Comparison of ENCODE assay signal across 11 cellular contexts in genomic region chr6:146289816-146290588, GRCh38.
DNase-seq lines count a peak whose midpoint lies in the region; ATAC-seq and TF ChIP-seq lines count a peak whose summit lies in the region.
"Had no signal": no experiment of that assay in that cellular context is flagged by ENCODE, and none has a peak within 500 bp of the region (broad histone marks: within the 10 kb centered on the region; RNA-seq: fewer than 3 reads in every experiment).

No MANE protein-coding gene starts in this region.

- H3K4me3 ChIP-seq in heart right ventricle: peak overlapping the region in 1 of 10 donors; percentile 13
- H3K4me3 ChIP-seq in aorta (ENCODE audit: low read length in 2 of 2): no peak overlapping the region

- H3K4me1 ChIP-seq in heart right ventricle (peaks cover 0 to 17% (median 7%) of the 10 kb centered on the region in 9 donors), aorta (ENCODE audit: control insufficient read depth in 1 of 2, insufficient read depth in 2 of 2, low read length in 2 of 2) (no peaks in the 10 kb centered on the region)

- 33 to 44% methylated on average over 5 of the region's 5 CpGs for WGBS in heart right ventricle, 2 donors
- 86 to 89% methylated on average over 5 of the region's 5 CpGs for WGBS in aorta, 2 donors

- DNase-seq in heart right ventricle: peak in 1 of 2 donors; percentile 21
- no peak for DNase-seq in cardiac septum (ENCODE audit: low spot score)
- DNase-seq in T1000 (lab: John Stamatoyannopoulos, UW): peak; percentile 10
- DNase-seq in glomerular endothelial cell (ENCODE audit: extremely low read depth, low read depth, low spot score): peak; percentile 74
- DNase-seq in aorta: no peak
- no peak for DNase-seq in globus pallidus (ENCODE audit: low spot score)
- DNase-seq in activated CD4-positive, alpha-beta T cell treated with anti-CD3 and anti-CD28 coated beads for 1 hour: no peak
- DNase-seq in stimulated activated CD4-positive, alpha-beta T cell treated with anti-CD3 and anti-CD28 coated beads, Interleukin-4, amount 100 ng/mL, for 4 hours: no peak
- DNase-seq: natural killer cell, NCI-H510A had no signal

- H3K27me3 ChIP-seq in heart right ventricle (no peaks in the 10 kb centered on the region), aorta (ENCODE audit: control insufficient read depth in 1 of 2, insufficient read depth in 2 of 2, low read length in 1 of 2) (no peaks in the 10 kb centered on the region)

- H3K9me3 ChIP-seq in heart right ventricle (peaks cover 0 to 9% (median 0%) of the 10 kb centered on the region in 11 donors), aorta (ENCODE audit: control insufficient read depth, low read length) (no peaks in the 10 kb centered on the region)

- ATAC-seq in heart right ventricle: peak; percentile 68 to 92 (median 84)
- ATAC-seq in aorta (ENCODE audit: low FRiP score): peak; percentile 41
- ATAC-seq: natural killer cell had no signal

- H3K36me3 ChIP-seq in heart right ventricle: no peaks in the 10 kb centered on the region
- H3K36me3 ChIP-seq in aorta (ENCODE audit: control insufficient read depth in 1 of 2, insufficient read depth in 2 of 2, low read length in 1 of 2): no peaks in the 10 kb centered on the region

- TF ChIP-seq CTCF in heart right ventricle (IDR thresholded peaks at IDR 0.05): no peak

- intact Hi-C loops in heart right ventricle (cut with DNase I): no loop called here
- intact Hi-C loops in cardiac septum (cut with DNase I): no loop called here
- intact Hi-C loops in aorta (cut with DNase I): no loop called here

- H3K27ac ChIP-seq in heart right ventricle (peak overlapping the region in 2 of 10 donors; percentile 7 to 43), aorta (ENCODE audit: low read depth in 1 of 2, low read length in 2 of 2) (no peak overlapping the region)
- H3K27ac ChIP-seq: C4-2B had no signal

Comparison
In these comparisons a context has a peak if more than half of its experiments do, and no peak if none do; other contexts are left out.
1. DNase-seq: peak in T1000 (single experiment) and glomerular endothelial cell (single experiment); none in cardiac septum (single experiment), aorta (0 of 2), globus pallidus (single experiment), activated CD4-positive, alpha-beta T cell treated with anti-CD3 and anti-CD28 coated beads for 1 hour (single experiment) and stimulated activated CD4-positive, alpha-beta T cell treated with anti-CD3 and anti-CD28 coated beads, Interleukin-4, amount 100 ng/mL, for 4 hours (0 of 2).